28 cellular contexts compared by ENCODE assay signal in genomic region chrX:30620125-30620524, GRCh38. TPM values are rescaled to one million over a fixed set of nuclear protein-coding genes. Genes with fewer than 3 reads are reported as not detected.
"Had no signal": no experiment of that assay in that cellular context is flagged by ENCODE, and none has a peak within 500 bp of the region (broad histone marks: within the 10 kb centered on the region; RNA-seq: fewer than 3 reads in every experiment).

No MANE protein-coding gene starts in this region.

- H3K4me1 Mint-ChIP-seq: activated B cell treated with CpG ODN at 0.5 μM for 24 hours, memory B cell, T-helper 17 cell had no signal

- H3K4me3 ChIP-seq: adrenal gland, breast epithelium, coronary artery, spleen, thoracic aorta, upper lobe of left lung had no signal

- H3K4me1 ChIP-seq: adrenal gland, breast epithelium, spleen, upper lobe of left lung had no signal

- H3K27me3 ChIP-seq: spleen, upper lobe of left lung had no signal

- ATAC-seq: activated T-cell treated with anti-CD3 and anti-CD28 coated beads, Interleukin-2, amount 50 U/mL, for 4 hours; T-helper 17 cell had no signal

- H3K9me3 Mint-ChIP-seq: memory B cell had no signal

- H3K9me3 ChIP-seq: thoracic aorta had no signal

- DNase-seq: activated B cell treated with CpG ODN at 0.5 μM for 24 hours; activated CD4-positive, alpha-beta T cell treated with anti-CD3 and anti-CD28 coated beads for 4 hours; activated CD4-positive, alpha-beta T cell treated with anti-CD3 and anti-CD28 coated beads, Interleukin-2, amount 50 U/mL, for 48 hours; activated CD8-positive, alpha-beta memory T cell treated with anti-CD3 and anti-CD28 coated beads, Interleukin-2, amount 50 U/mL, for 48 hours; activated naive CD4-positive, alpha-beta T cell; activated T-cell treated with anti-CD3 and anti-CD28 coated beads, Interleukin-2, amount 50 U/mL, for 4 hours; adrenal gland; foreskin melanocyte; glutamatergic neuron; hippocampal formation; occipital lobe; posterior cingulate gyrus; spleen; stimulated activated CD4-positive, alpha-beta T cell treated with anti-CD3 and anti-CD28 coated beads, Interleukin-4, amount 100 ng/mL, for 1 hour; stimulated activated naive CD4-positive, alpha-beta T cell; SW 1271; T-helper 17 cell; upper lobe of left lung had no signal

- H3K27ac Mint-ChIP-seq: activated B cell treated with CpG ODN at 0.5 μM for 24 hours; activated naive CD8-positive, alpha-beta T cell; activated T-helper 2 cell treated with anti-CD3 and anti-CD28 coated beads, Interferon-gamma antibody, Interleukin-2, Interleukin-4, amounts not matched to agents 10 μg/mL and 5 μg/mL and 100 μg/mL, durations not matched to agents 14 hours and 24 hours and 36 hours; memory B cell; T-helper 17 cell had no signal

- H3K27ac ChIP-seq: adrenal gland, coronary artery, epithelial cell of prostate, spleen, upper lobe of left lung had no signal

- H3K27me3 Mint-ChIP-seq: activated B cell treated with CpG ODN at 0.5 μM for 24 hours; activated naive CD8-positive, alpha-beta T cell; memory B cell; T-helper 17 cell had no signal

- H3K4me3 Mint-ChIP-seq: activated B cell treated with CpG ODN at 0.5 μM for 24 hours; activated naive CD8-positive, alpha-beta T cell; activated T-cell treated with anti-CD3 and anti-CD28 coated beads, Interleukin-2, amount 50 U/mL, for 4 hours; memory B cell; T-helper 17 cell had no signal

- H3K36me3 ChIP-seq: adrenal gland, breast epithelium, spleen, thoracic aorta, upper lobe of left lung had no signal

RNA-seq across cellular contexts. Expression of gene TASL, which starts 42.6 kb away (rescaled TPM):
- total RNA-seq: fibroblast of lung, renal cortical epithelial cell had no signal
- polyA plus RNA-seq: fibroblast of lung, neural cell had no signal
